ENCODE assay signal across 8 cellular contexts in genomic region chr19:35882074-35882832, GRCh38. TPM values are rescaled to one million over a fixed set of nuclear protein-coding genes. Genes with fewer than 3 reads are reported as not detected.
A peak's percentile ranks its signal among the peaks of the same experiment; 100 is the strongest.
DNase-seq lines count a peak whose midpoint lies in the region; ATAC-seq, FAIRE-seq and TF ChIP-seq lines count a peak whose summit lies in the region.

No MANE protein-coding gene starts in this region.

- H2BK15ac ChIP-seq in H1 (ENCODE audit: low read length): no peak overlapping the region

- no peaks in the 10 kb centered on the region for H3K9me3 ChIP-seq in right cardiac atrium (ENCODE audit: control insufficient read depth, low read length)
- no peaks in the 10 kb centered on the region for H3K9me3 ChIP-seq in H1 (ENCODE audit: insufficient read depth in 2 of 2, low read depth in 1 of 2, low read length in 1 of 2)
- no peaks in the 10 kb centered on the region for H3K9me3 ChIP-seq in mucosa of descending colon

- peaks cover 0 to 3% (median 0%) of the 10 kb centered on the region in 4 experiments; a peak in 1 of 8 replicates for H3K36me3 ChIP-seq in H1 (ENCODE audit: control insufficient read depth in 2 of 4, insufficient read depth in 4 of 4, low read length in 3 of 4)
- H3K36me3 ChIP-seq in mucosa of descending colon (ENCODE audit: low read depth): no peaks in the 10 kb centered on the region

- WGBS in right cardiac atrium: 19% methylated on average over 8 of the region's 8 CpGs
- 36% methylated on average over 8 of the region's 8 CpGs; no CpG with 5 or more reads in 1 of the 2 experiments for WGBS in H1 (ENCODE audit: extremely low coverage in 1 of 2, insufficient coverage in 1 of 2, insufficient read length in 1 of 2, insufficient replicate concordance in 2 of 2, low coverage in 1 of 2, low lambda C conversion rate in 2 of 2, missing lambda C conversion rate in 1 of 2), 2 experiments

- POLR2A ChIA-PET in H1 (lab: Charles Lee; ENCODE audit: partially characterized antibody): interaction anchor here (1.6 to 1.7 kb wide), 2 partner anchors 11 to 50 kb away, joined by 4 to 6 read pairs; no protein-coding TSS in a partner anchor

- H3K4me3 ChIP-seq in right cardiac atrium (ENCODE audit: low read length): no peak overlapping the region
- H3K4me3 ChIP-seq in H1 (ENCODE audit: extremely low read depth in 1 of 4, insufficient read depth in 2 of 4, low read depth in 3 of 4, low read length in 4 of 4): no peak overlapping the region
- H3K4me3 ChIP-seq in mucosa of descending colon: no peak overlapping the region

- H4K5ac ChIP-seq in H1 (ENCODE audit: insufficient read length, low read depth, low read length): no peak overlapping the region

- no peak overlapping the region for H3K18ac ChIP-seq in H1 (ENCODE audit: extremely low read depth, low read length)

- peak; percentile 74 to 78 for TF ChIP-seq RAD21 in H1 (IDR thresholded peaks at IDR 0.05 in 1 of 2, conservative IDR thresholded peaks at IDR 0.05 in 1 of 2; ENCODE audit: low read depth in 2 of 2, low read length in 2 of 2)

- H3K56ac ChIP-seq in H1 (replicated peaks; ENCODE audit: insufficient read length, low read depth, low read length): no peak overlapping the region

- peaks cover 0 to 3% of the 10 kb centered on the region in 2 experiments for H4K20me1 ChIP-seq in H1 (replicated peaks in 1 of 2; ENCODE audit: control insufficient read depth in 1 of 2, insufficient read depth in 2 of 2, low read length in 2 of 2)

- ATAC-seq in Right ventricle myocardium superior (ENCODE audit: poor library complexity) (peak; percentile 44), right cardiac atrium (no peak), mucosa of descending colon (peak; percentile 60), GM19351 (IDR thresholded peaks at IDR 0.05; ENCODE audit: unreplicated experiment) (no peak), GM18502 (IDR thresholded peaks at IDR 0.05; ENCODE audit: poor library complexity, unreplicated experiment) (no peak)

- no peak overlapping the region for H3K4me2 ChIP-seq in H1 (ENCODE audit: insufficient read depth in 1 of 2, low read depth in 2 of 2, low read length in 2 of 2)

- no peak for TF ChIP-seq EP300 in H1 (IDR thresholded peaks at IDR 0.05; ENCODE audit: borderline replicate concordance in 1 of 2, low read depth in 2 of 2, low read length in 2 of 2)

- intact Hi-C loops in Right ventricle myocardium superior (cut with DNase I) (loop anchor here (5.0 kb wide), 1 partner anchor 50 kb away; no protein-coding TSS in a partner anchor), right cardiac atrium (cut with DNase I) (loop anchor here in 3 of 4 donors (5.0 to 10.0 kb wide), 2 partner anchors 50 to 53 kb away; partner anchors contain the start of gene LRFN3 (in 1 of the 3)), mucosa of descending colon (cut with DNase I, micrococcal nuclease) (loop anchor here (5.0 to 10.0 kb wide), 2 partner anchors 50 to 53 kb away; partner anchors contain the start of gene LRFN3 (in 1 of the 2))

- no peak overlapping the region for H2AFZ ChIP-seq in H1 (ENCODE audit: low read length)

- no peaks in the 10 kb centered on the region for H3K79me2 ChIP-seq in H1 (ENCODE audit: control insufficient read depth in 1 of 2, insufficient read depth in 2 of 2, low read length in 2 of 2)

- DNase-seq in Right ventricle myocardium superior: no peak
- DNase-seq in right cardiac atrium: no peak
- DNase-seq in M059J (ENCODE audit: low read depth): peak; percentile 78
- DNase-seq in RKO (ENCODE audit: low spot score): peak; percentile 72
- DNase-seq in H1 (ENCODE audit: low read depth in 1 of 2, low spot score in 2 of 2): no peak
- DNase-seq in mucosa of descending colon: peak in 1 of 3 donors; percentile 83

- no peak for TF ChIP-seq POLR2A in H1 (IDR thresholded peaks at IDR 0.05; ENCODE audit: control extremely low read depth in 1 of 2, low read depth in 2 of 2, low read length in 2 of 2)

- H2BK120ac ChIP-seq in H1 (replicated peaks; ENCODE audit: low read depth, low read length): no peak overlapping the region

- H3K4me1 ChIP-seq in right cardiac atrium (ENCODE audit: control insufficient read depth, insufficient read depth, low read length) (no peaks in the 10 kb centered on the region), H1 (replicated peaks in 1 of 4; ENCODE audit: control insufficient read depth in 3 of 4, insufficient read depth in 4 of 4, low read length in 3 of 4) (peaks cover 0 to 6% (median 1%) of the 10 kb centered on the region in 4 experiments; a peak in 3 of 7 replicates), mucosa of descending colon (ENCODE audit: low read depth) (no peaks in the 10 kb centered on the region)

- H2AK5ac ChIP-seq in H1 (ENCODE audit: low read depth, low read length): no peak overlapping the region

- H3K79me1 ChIP-seq in H1 (ENCODE audit: low read depth, low read length): no peaks in the 10 kb centered on the region

- no peak overlapping the region for H2BK5ac ChIP-seq in H1 (ENCODE audit: low read depth, low read length)

- H2BK12ac ChIP-seq in H1 (ENCODE audit: low read depth, low read length): no peak overlapping the region

- no peak overlapping the region for H3K14ac ChIP-seq in H1 (ENCODE audit: insufficient read length)

- no peak overlapping the region for H2BK20ac ChIP-seq in H1 (ENCODE audit: low read length)

- H3K27me3 ChIP-seq in right cardiac atrium (ENCODE audit: control insufficient read depth, insufficient read depth) (no peaks in the 10 kb centered on the region), H1 (replicated peaks in 1 of 4; ENCODE audit: control insufficient read depth in 3 of 4, extremely low read depth in 1 of 4, insufficient read depth in 3 of 4, low read length in 3 of 4) (0 out of 7 replicates have a peak, but pooled peaks cover 0 to 5% (median 1%) of the 10 kb centered on the region in 4 experiments)

- H3K27ac ChIP-seq in right cardiac atrium (ENCODE audit: low read length) (no peak overlapping the region), H1 (ENCODE audit: low read depth, low read length) (no peak overlapping the region)

- H3K23ac ChIP-seq in H1 (ENCODE audit: insufficient read length): no peak overlapping the region

- H4K91ac ChIP-seq in H1 (replicated peaks; ENCODE audit: insufficient read length, low read length): no peak overlapping the region

- peak; percentile 72 for FAIRE-seq in H1 (lab: Jason Lieb, UNC)

- no peak overlapping the region for H3K4ac ChIP-seq in H1 (replicated peaks; ENCODE audit: insufficient read length, low read depth, low read length)

- H3K9ac ChIP-seq in H1 (replicated peaks in 1 of 4; ENCODE audit: extremely low read depth in 1 of 4, low read depth in 3 of 4, low read length in 3 of 4): no peak overlapping the region; a peak in 1 of 7 replicates

- no peaks in the 10 kb centered on the region for H3K23me2 ChIP-seq in H1 (ENCODE audit: low read depth, low read length)

- CTCF ChIA-PET in H1 (lab: Charles Lee; ENCODE audit: partially characterized antibody): interaction anchor here (0.6 to 5.2 kb wide), 22 partner anchors 10 to 333 kb away, joined by 3 to 23 read pairs (median 5); partner anchors contain the start of gene APLP1

- no peak overlapping the region for H4K8ac ChIP-seq in H1 (ENCODE audit: extremely low read depth, insufficient read depth, low read length)

- TF ChIP-seq CTCF in H1 (IDR thresholded peaks at IDR 0.05; ENCODE audit: control extremely low read depth in 1 of 3, insufficient read depth in 1 of 3, low read depth in 1 of 3, low read length in 3 of 3) (peak in 2 of 3 experiments; percentile 46; a peak in 2 of 4 replicates), mucosa of descending colon (IDR thresholded peaks at IDR 0.05) (no peak)

RNA-seq across cellular contexts. Expression of gene APLP1, which starts 13.9 kb away (rescaled TPM):
- 17.8 TPM for total RNA-seq in Right ventricle myocardium superior
- 10 to 100 TPM; 18.0 to 26.3 (median 21.0) TPM for total RNA-seq in right cardiac atrium
- 33.2 TPM for polyA plus RNA-seq in right cardiac atrium
- 42.4 and 51.5 TPM in 2 replicates for total RNA-seq in M059J (2014; rRNA removed; shearing (Covaris generic))
- total RNA-seq in H1 (2021; fragmentation: NEBNext Ultra II Directional; extraction: Animal tissue kit (Norgen Biotek cat#: 25700)): 22.0 and 22.2 TPM in 2 replicates
- 19.9 and 32.4 TPM in 2 replicates for polyA plus RNA-seq in H1 (2011; rRNA removed)
- polyA plus RNA-seq in H1 (2011; cell fraction: cytosol; rRNA removed): 18.3 TPM
- 37.2 TPM for polyA plus RNA-seq in H1 (2011; cell fraction: nucleus; rRNA removed)
- polyA plus RNA-seq in H1 (2012, experiment 1 of 2): 18.3 to 26.1 TPM (median 22.6 TPM) in 4 replicates
- polyA plus RNA-seq in H1 (2012, experiment 2 of 2): 52.7 TPM
- 43.9 TPM for polyA plus RNA-seq in H1 (2013, experiment 1 of 2)
- 44.0 TPM for polyA plus RNA-seq in H1 (2013, experiment 2 of 2)
- 8.1 and 9.1 TPM in 2 replicates for polyA minus RNA-seq in H1 (2011; rRNA and poly(A)+ RNA removed)
- 8.1 TPM for polyA minus RNA-seq in H1 (2011; cell fraction: cytosol; rRNA and poly(A)+ RNA removed)
- polyA minus RNA-seq in H1 (2011; cell fraction: nucleus; rRNA and poly(A)+ RNA removed): 9.3 TPM
- 10 to 100 TPM in 1 of 3 donors, 1 to 10 TPM in 2; 1.6 to 13.2 (median 1.9) TPM for total RNA-seq in mucosa of descending colon

RNA-seq across cellular contexts. Expression of gene NFKBID, which starts 18.1 kb away (rescaled TPM):
- total RNA-seq in Right ventricle myocardium superior (2.6 TPM), right cardiac atrium (10 to 100 TPM in 1 of 4 donors, 1 to 10 TPM in 3; 4.4 to 10.7 (median 6.3) TPM), mucosa of descending colon (10 to 100 TPM in 2 of 3 donors, 1 to 10 TPM in 1; 8.7 to 16.6 (median 12.3) TPM)
- polyA plus RNA-seq in right cardiac atrium (6.4 TPM), H1 (2011; rRNA removed) (10.0 and 22.1 TPM in 2 replicates)
- 0.91 and 6.1 TPM in 2 replicates for total RNA-seq in M059J (2014; rRNA removed; shearing (Covaris generic))
- total RNA-seq in H1 (2021; fragmentation: NEBNext Ultra II Directional; extraction: Animal tissue kit (Norgen Biotek cat#: 25700)): 12.0 and 13.2 TPM in 2 replicates
- polyA plus RNA-seq in H1 (2011; cell fraction: cytosol; rRNA removed): 8.7 TPM
- polyA plus RNA-seq in H1 (2011; cell fraction: nucleus; rRNA removed): 39.2 TPM
- 4.9 to 9.4 TPM (median 8.5 TPM) in 4 replicates for polyA plus RNA-seq in H1 (2012, experiment 1 of 2)
- 5.1 TPM for polyA plus RNA-seq in H1 (2012, experiment 2 of 2)
- polyA plus RNA-seq in H1 (2013, experiment 1 of 2): 9.8 TPM
- 11.0 TPM for polyA plus RNA-seq in H1 (2013, experiment 2 of 2)
- 7.3 and 8.1 TPM in 2 replicates for polyA minus RNA-seq in H1 (2011; rRNA and poly(A)+ RNA removed)
- 5.7 TPM for polyA minus RNA-seq in H1 (2011; cell fraction: cytosol; rRNA and poly(A)+ RNA removed)
- 27.4 TPM for polyA minus RNA-seq in H1 (2011; cell fraction: nucleus; rRNA and poly(A)+ RNA removed)

RNA-seq across cellular contexts. Expression of gene HCST, which starts 20.1 kb away (rescaled TPM):
- total RNA-seq in Right ventricle myocardium superior (4.1 TPM), right cardiac atrium (1 to 10 TPM; 2.3 to 4.4 (median 2.7) TPM), mucosa of descending colon (1 to 10 TPM; 4.6 to 8.2 (median 7.9) TPM)
- polyA plus RNA-seq in right cardiac atrium (2.6 TPM), H1 (2011; rRNA removed) (2.8 and 3.0 TPM in 2 replicates)
- not detected in 2 replicates for total RNA-seq in M059J (2014; rRNA removed; shearing (Covaris generic))
- 1.1 TPM in 1 of 2 replicates, not detected in the other for total RNA-seq in H1 (2021; fragmentation: NEBNext Ultra II Directional; extraction: Animal tissue kit (Norgen Biotek cat#: 25700))
- polyA plus RNA-seq in H1 (2011; cell fraction: cytosol; rRNA removed): 1.5 TPM
- 1.0 TPM for polyA plus RNA-seq in H1 (2011; cell fraction: nucleus; rRNA removed)
- polyA plus RNA-seq in H1 (2012, experiment 1 of 2): 0.90 to 1.8 TPM (median 1.3 TPM) in 4 replicates
- polyA plus RNA-seq in H1 (2012, experiment 2 of 2): 4.3 TPM
- polyA plus RNA-seq in H1 (2013, experiment 1 of 2): 3.4 TPM
- polyA plus RNA-seq in H1 (2013, experiment 2 of 2): 4.7 TPM
- polyA minus RNA-seq in H1 (2011; rRNA and poly(A)+ RNA removed): 0.73 TPM in 1 of 2 replicates, not detected in the other
- not detected for polyA minus RNA-seq in H1 (2011; cell fraction: cytosol; rRNA and poly(A)+ RNA removed)
- polyA minus RNA-seq in H1 (2011; cell fraction: nucleus; rRNA and poly(A)+ RNA removed): not detected

RNA-seq across cellular contexts. Expression of gene KIRREL2, which starts 25.5 kb away (rescaled TPM):
- total RNA-seq in Right ventricle myocardium superior (not detected), right cardiac atrium (not detected), mucosa of descending colon (under 1 TPM in 1 of 3 donors, not detected in 2; 0.09 TPM)
- polyA plus RNA-seq in right cardiac atrium (not detected), H1 (2011; rRNA removed) (2.4 and 3.3 TPM in 2 replicates)
- total RNA-seq in M059J (2014; rRNA removed; shearing (Covaris generic)): 0.07 and 0.17 TPM in 2 replicates
- total RNA-seq in H1 (2021; fragmentation: NEBNext Ultra II Directional; extraction: Animal tissue kit (Norgen Biotek cat#: 25700)): 4.6 TPM in 2 replicates
- 2.6 TPM for polyA plus RNA-seq in H1 (2011; cell fraction: cytosol; rRNA removed)
- 7.0 TPM for polyA plus RNA-seq in H1 (2011; cell fraction: nucleus; rRNA removed)
- polyA plus RNA-seq in H1 (2012, experiment 1 of 2): 3.4 to 4.7 TPM (median 4.0 TPM) in 4 replicates
- polyA plus RNA-seq in H1 (2012, experiment 2 of 2): 2.8 TPM
- 4.8 TPM for polyA plus RNA-seq in H1 (2013, experiment 1 of 2)
- 4.4 TPM for polyA plus RNA-seq in H1 (2013, experiment 2 of 2)
- polyA minus RNA-seq in H1 (2011; rRNA and poly(A)+ RNA removed): 1.2 and 2.4 TPM in 2 replicates
- 2.2 TPM for polyA minus RNA-seq in H1 (2011; cell fraction: cytosol; rRNA and poly(A)+ RNA removed)
- 1.7 TPM for polyA minus RNA-seq in H1 (2011; cell fraction: nucleus; rRNA and poly(A)+ RNA removed)

RNA-seq across cellular contexts. Expression of gene TYROBP, which starts 25.8 kb away (rescaled TPM):
- total RNA-seq in Right ventricle myocardium superior: 28.3 TPM
- 10 to 100 TPM; 37.2 to 52.6 (median 43.3) TPM for total RNA-seq in right cardiac atrium
- polyA plus RNA-seq in right cardiac atrium: 36.7 TPM
- total RNA-seq in M059J (2014; rRNA removed; shearing (Covaris generic)): not detected in 2 replicates
- not detected in 2 replicates for total RNA-seq in H1 (2021; fragmentation: NEBNext Ultra II Directional; extraction: Animal tissue kit (Norgen Biotek cat#: 25700))
- polyA plus RNA-seq in H1 (2011; rRNA removed): 0.18 and 0.19 TPM in 2 replicates
- polyA plus RNA-seq in H1 (2011; cell fraction: cytosol; rRNA removed): 0.31 TPM
- polyA plus RNA-seq in H1 (2011; cell fraction: nucleus; rRNA removed): not detected
- not detected in 4 replicates for polyA plus RNA-seq in H1 (2012, experiment 1 of 2)
- polyA plus RNA-seq in H1 (2012, experiment 2 of 2): not detected
- polyA plus RNA-seq in H1 (2013, experiment 1 of 2): not detected
- 0.17 TPM for polyA plus RNA-seq in H1 (2013, experiment 2 of 2)
- not detected in 2 replicates for polyA minus RNA-seq in H1 (2011; rRNA and poly(A)+ RNA removed)
- polyA minus RNA-seq in H1 (2011; cell fraction: cytosol; rRNA and poly(A)+ RNA removed): not detected
- not detected for polyA minus RNA-seq in H1 (2011; cell fraction: nucleus; rRNA and poly(A)+ RNA removed)
- total RNA-seq in mucosa of descending colon: 10 to 100 TPM; 15.7 to 50.2 (median 45.0) TPM

Comparison
In these comparisons a context has a peak if more than half of its experiments do, and no peak if none do; other contexts are left out.
1. ATAC-seq: peak in Right ventricle myocardium superior (single experiment) and mucosa of descending colon (single experiment); none in right cardiac atrium (0 of 2), GM19351 (single experiment) and GM18502 (single experiment).
2. DNase-seq: peak in M059J (single experiment) and RKO (single experiment); none in Right ventricle myocardium superior (single experiment), right cardiac atrium (0 of 3) and H1 (0 of 2).